ENCODE assay signal across 1 cellular context in the genomic region with DNA sequence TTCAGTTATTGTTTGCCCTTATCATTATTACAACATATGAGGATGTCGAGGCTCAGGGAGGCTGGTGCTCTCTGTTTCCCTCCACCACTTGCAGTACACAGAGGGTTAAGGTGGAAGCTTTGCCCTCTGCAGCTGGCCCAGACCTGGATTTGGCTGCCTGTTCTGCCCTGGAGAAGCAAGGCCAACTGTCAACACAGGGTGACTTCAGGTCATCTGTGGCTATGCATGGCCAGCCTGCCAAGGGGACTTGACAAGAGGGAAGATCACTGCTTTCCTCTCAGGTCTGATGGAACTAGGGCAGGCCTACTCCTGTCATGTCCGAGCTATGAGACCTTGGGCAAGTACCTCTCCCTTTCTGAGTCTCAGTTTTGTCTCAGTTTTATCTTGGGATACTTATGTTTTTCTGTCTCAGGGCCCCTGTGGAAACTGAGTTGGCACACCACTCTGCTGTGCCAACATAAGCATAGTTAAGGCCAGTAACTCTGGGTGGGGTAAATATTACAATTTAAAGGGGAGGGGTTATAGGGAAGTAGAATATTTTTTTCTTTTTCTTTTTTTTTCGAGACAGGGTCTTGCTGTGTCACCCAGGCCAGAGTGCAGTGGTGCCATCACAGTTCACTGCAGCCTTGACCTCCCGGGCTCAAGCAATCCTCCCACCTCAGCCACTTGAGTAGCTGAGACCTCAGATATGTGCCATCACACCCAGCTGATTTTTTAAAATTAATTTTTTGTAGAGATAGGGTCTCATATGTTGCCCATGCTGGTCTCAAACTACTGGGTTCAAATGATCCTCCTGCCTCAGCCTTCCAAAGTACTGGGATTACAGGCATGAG.
TF ChIP-seq lines count a peak whose summit lies in the region.

No MANE protein-coding gene starts in this region.

TF ChIP-seq in HepG2, 621 proteins besides CTCF, POLR2A, EP300 and RAD21 (continued from another document and continues in another):
- TF ChIP-seq, protein P1, sequence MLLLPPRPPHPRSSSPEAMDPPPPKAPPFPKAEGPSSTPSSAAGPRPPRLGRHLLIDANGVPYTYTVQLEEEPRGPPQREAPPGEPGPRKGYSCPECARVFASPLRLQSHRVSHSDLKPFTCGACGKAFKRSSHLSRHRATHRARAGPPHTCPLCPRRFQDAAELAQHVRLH (CRISPR knock-in tag; IDR thresholded peaks at IDR 0.05; ENCODE audit: borderline replicate concordance, low read depth), result 0 out of 2 replicates have a peak, but pooled peaks have one; percentile 28
- TF ChIP-seq ZNF891 (CRISPR knock-in tag; IDR thresholded peaks at IDR 0.05), result no peak
- TF ChIP-seq ZFY (CRISPR knock-in tag; IDR thresholded peaks at IDR 0.05), result peak; percentile 65
- no peak for TF ChIP-seq KDM1A (CRISPR knock-in tag; IDR thresholded peaks at IDR 0.05)
- TF ChIP-seq, protein P2, sequence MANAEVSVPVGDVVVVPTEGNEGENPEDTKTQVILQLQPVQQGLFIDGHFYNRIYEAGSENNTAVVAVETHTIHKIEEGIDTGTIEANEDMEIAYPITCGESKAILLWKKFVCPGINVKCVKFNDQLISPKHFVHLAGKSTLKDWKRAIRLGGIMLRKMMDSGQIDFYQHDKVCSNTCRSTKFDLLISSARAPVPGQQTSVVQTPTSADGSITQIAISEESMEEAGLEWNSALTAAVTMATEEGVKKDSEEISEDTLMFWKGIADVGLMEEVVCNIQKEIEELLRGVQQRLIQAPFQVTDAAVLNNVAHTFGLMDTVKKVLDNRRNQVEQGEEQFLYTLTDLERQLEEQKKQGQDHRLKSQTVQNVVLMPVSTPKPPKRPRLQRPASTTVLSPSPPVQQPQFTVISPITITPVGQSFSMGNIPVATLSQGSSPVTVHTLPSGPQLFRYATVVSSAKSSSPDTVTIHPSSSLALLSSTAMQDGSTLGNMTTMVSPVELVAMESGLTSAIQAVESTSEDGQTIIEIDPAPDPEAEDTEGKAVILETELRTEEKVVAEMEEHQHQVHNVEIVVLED (CRISPR knock-in tag; IDR thresholded peaks at IDR 0.05; ENCODE audit: borderline replicate concordance), result 0 out of 2 replicates have a peak, but pooled peaks have one; percentile 38
- TF ChIP-seq PITX1 (CRISPR knock-in tag; IDR thresholded peaks at IDR 0.05), result peak; percentile 69
- 0 out of 2 replicates have a peak, but pooled peaks have one; percentile 21 for TF ChIP-seq CBX5 (CRISPR knock-in tag; IDR thresholded peaks at IDR 0.05; ENCODE audit: borderline replicate concordance)
- peak; percentile 81; the same call in 1 of the 2 replicates for TF ChIP-seq ZNF292 (CRISPR knock-in tag; IDR thresholded peaks at IDR 0.05; ENCODE audit: borderline replicate concordance, low read depth)
- TF ChIP-seq, protein P3, sequence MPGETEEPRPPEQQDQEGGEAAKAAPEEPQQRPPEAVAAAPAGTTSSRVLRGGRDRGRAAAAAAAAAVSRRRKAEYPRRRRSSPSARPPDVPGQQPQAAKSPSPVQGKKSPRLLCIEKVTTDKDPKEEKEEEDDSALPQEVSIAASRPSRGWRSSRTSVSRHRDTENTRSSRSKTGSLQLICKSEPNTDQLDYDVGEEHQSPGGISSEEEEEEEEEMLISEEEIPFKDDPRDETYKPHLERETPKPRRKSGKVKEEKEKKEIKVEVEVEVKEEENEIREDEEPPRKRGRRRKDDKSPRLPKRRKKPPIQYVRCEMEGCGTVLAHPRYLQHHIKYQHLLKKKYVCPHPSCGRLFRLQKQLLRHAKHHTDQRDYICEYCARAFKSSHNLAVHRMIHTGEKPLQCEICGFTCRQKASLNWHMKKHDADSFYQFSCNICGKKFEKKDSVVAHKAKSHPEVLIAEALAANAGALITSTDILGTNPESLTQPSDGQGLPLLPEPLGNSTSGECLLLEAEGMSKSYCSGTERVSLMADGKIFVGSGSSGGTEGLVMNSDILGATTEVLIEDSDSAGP (CRISPR knock-in tag; IDR thresholded peaks at IDR 0.05; ENCODE audit: borderline replicate concordance), result 0 out of 2 replicates have a peak, but pooled peaks have one; percentile 25
- TF ChIP-seq MEIS2 (CRISPR knock-in tag; IDR thresholded peaks at IDR 0.05), result 0 out of 2 replicates have a peak, but pooled peaks have one; percentile 27
- TF ChIP-seq, protein P4, sequence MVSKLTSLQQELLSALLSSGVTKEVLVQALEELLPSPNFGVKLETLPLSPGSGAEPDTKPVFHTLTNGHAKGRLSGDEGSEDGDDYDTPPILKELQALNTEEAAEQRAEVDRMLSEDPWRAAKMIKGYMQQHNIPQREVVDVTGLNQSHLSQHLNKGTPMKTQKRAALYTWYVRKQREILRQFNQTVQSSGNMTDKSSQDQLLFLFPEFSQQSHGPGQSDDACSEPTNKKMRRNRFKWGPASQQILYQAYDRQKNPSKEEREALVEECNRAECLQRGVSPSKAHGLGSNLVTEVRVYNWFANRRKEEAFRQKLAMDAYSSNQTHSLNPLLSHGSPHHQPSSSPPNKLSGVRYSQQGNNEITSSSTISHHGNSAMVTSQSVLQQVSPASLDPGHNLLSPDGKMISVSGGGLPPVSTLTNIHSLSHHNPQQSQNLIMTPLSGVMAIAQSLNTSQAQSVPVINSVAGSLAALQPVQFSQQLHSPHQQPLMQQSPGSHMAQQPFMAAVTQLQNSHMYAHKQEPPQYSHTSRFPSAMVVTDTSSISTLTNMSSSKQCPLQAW (CRISPR knock-in tag; IDR thresholded peaks at IDR 0.05), result peak; percentile 34; the same call in 1 of the 2 replicates
- peak; percentile 11; the same call in 1 of the 2 replicates for TF ChIP-seq HMG20A (CRISPR knock-in tag; IDR thresholded peaks at IDR 0.05; ENCODE audit: borderline replicate concordance)
- TF ChIP-seq, protein P5, sequence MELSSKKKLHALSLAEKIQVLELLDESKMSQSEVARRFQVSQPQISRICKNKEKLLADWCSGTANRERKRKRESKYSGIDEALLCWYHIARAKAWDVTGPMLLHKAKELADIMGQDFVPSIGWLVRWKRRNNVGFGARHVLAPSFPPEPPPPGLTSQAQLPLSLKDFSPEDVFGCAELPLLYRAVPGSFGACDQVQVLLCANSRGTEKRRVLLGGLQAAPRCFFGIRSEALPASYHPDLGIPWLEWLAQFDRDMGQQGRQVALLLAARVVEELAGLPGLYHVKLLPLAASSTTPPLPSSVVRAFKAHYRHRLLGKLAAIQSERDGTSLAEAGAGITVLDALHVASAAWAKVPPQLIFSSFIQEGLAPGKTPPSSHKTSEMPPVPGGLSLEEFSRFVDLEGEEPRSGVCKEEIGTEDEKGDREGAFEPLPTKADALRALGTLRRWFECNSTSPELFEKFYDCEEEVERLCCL (CRISPR knock-in tag; IDR thresholded peaks at IDR 0.05; ENCODE audit: borderline replicate concordance), result no peak
- TF ChIP-seq, protein P6, sequence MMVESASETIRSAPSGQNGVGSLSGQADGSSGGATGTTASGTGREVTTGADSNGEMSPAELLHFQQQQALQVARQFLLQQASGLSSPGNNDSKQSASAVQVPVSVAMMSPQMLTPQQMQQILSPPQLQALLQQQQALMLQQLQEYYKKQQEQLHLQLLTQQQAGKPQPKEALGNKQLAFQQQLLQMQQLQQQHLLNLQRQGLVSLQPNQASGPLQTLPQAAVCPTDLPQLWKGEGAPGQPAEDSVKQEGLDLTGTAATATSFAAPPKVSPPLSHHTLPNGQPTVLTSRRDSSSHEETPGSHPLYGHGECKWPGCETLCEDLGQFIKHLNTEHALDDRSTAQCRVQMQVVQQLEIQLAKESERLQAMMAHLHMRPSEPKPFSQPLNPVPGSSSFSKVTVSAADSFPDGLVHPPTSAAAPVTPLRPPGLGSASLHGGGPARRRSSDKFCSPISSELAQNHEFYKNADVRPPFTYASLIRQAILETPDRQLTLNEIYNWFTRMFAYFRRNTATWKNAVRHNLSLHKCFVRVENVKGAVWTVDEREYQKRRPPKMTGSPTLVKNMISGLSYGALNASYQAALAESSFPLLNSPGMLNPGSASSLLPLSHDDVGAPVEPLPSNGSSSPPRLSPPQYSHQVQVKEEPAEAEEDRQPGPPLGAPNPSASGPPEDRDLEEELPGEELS (CRISPR knock-in tag; IDR thresholded peaks at IDR 0.05), result peak; percentile 30; the same call in 1 of the 2 replicates
- TF ChIP-seq ZNF550 (CRISPR knock-in tag; IDR thresholded peaks at IDR 0.05; ENCODE audit: borderline replicate concordance), result no peak
- TF ChIP-seq, protein P7, sequence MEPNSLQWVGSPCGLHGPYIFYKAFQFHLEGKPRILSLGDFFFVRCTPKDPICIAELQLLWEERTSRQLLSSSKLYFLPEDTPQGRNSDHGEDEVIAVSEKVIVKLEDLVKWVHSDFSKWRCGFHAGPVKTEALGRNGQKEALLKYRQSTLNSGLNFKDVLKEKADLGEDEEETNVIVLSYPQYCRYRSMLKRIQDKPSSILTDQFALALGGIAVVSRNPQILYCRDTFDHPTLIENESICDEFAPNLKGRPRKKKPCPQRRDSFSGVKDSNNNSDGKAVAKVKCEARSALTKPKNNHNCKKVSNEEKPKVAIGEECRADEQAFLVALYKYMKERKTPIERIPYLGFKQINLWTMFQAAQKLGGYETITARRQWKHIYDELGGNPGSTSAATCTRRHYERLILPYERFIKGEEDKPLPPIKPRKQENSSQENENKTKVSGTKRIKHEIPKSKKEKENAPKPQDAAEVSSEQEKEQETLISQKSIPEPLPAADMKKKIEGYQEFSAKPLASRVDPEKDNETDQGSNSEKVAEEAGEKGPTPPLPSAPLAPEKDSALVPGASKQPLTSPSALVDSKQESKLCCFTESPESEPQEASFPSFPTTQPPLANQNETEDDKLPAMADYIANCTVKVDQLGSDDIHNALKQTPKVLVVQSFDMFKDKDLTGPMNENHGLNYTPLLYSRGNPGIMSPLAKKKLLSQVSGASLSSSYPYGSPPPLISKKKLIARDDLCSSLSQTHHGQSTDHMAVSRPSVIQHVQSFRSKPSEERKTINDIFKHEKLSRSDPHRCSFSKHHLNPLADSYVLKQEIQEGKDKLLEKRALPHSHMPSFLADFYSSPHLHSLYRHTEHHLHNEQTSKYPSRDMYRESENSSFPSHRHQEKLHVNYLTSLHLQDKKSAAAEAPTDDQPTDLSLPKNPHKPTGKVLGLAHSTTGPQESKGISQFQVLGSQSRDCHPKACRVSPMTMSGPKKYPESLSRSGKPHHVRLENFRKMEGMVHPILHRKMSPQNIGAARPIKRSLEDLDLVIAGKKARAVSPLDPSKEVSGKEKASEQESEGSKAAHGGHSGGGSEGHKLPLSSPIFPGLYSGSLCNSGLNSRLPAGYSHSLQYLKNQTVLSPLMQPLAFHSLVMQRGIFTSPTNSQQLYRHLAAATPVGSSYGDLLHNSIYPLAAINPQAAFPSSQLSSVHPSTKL (CRISPR knock-in tag; IDR thresholded peaks at IDR 0.05), result peak; percentile 18; the same call in 1 of the 2 replicates
- peak; percentile 62 for TF ChIP-seq FOXA3 (CRISPR knock-in tag; IDR thresholded peaks at IDR 0.05)
- peak; percentile 38; the same call in 1 of the 2 replicates for TF ChIP-seq GATAD2A (CRISPR knock-in tag; IDR thresholded peaks at IDR 0.05)
- TF ChIP-seq ZNF644 (CRISPR knock-in tag; IDR thresholded peaks at IDR 0.05; ENCODE audit: low read depth), result 0 out of 2 replicates have a peak, but pooled peaks have one; percentile 48
- TF ChIP-seq, protein P8, sequence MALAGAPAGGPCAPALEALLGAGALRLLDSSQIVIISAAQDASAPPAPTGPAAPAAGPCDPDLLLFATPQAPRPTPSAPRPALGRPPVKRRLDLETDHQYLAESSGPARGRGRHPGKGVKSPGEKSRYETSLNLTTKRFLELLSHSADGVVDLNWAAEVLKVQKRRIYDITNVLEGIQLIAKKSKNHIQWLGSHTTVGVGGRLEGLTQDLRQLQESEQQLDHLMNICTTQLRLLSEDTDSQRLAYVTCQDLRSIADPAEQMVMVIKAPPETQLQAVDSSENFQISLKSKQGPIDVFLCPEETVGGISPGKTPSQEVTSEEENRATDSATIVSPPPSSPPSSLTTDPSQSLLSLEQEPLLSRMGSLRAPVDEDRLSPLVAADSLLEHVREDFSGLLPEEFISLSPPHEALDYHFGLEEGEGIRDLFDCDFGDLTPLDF (CRISPR knock-in tag; IDR thresholded peaks at IDR 0.05), result no peak
- TF ChIP-seq NR2F6 (IDR thresholded peaks at IDR 0.05), result peak; percentile 59
- peak; percentile 69 for TF ChIP-seq NR2F6 (CRISPR knock-in tag; IDR thresholded peaks at IDR 0.05)
- TF ChIP-seq SALL2 (CRISPR knock-in tag; IDR thresholded peaks at IDR 0.05), result 0 out of 2 replicates have a peak, but pooled peaks have one; percentile 49
- 0 out of 2 replicates have a peak, but pooled peaks have one; percentile 37 for TF ChIP-seq ZSCAN31 (CRISPR knock-in tag; IDR thresholded peaks at IDR 0.05; ENCODE audit: low read depth)
- peak; percentile 40; the same call in 1 of the 2 replicates for TF ChIP-seq MYC (CRISPR knock-in tag; IDR thresholded peaks at IDR 0.05; ENCODE audit: borderline replicate concordance)
- no peak for TF ChIP-seq ZNF790 (CRISPR knock-in tag; IDR thresholded peaks at IDR 0.05; ENCODE audit: borderline replicate concordance)
- TF ChIP-seq LCORL (IDR thresholded peaks at IDR 0.05), result no peak
- TF ChIP-seq LCORL (CRISPR knock-in tag; IDR thresholded peaks at IDR 0.05), result peak; percentile 51; the same call in 1 of the 2 replicates
- no peak for TF ChIP-seq TOE1 (CRISPR knock-in tag; IDR thresholded peaks at IDR 0.05)
- TF ChIP-seq, protein P9, sequence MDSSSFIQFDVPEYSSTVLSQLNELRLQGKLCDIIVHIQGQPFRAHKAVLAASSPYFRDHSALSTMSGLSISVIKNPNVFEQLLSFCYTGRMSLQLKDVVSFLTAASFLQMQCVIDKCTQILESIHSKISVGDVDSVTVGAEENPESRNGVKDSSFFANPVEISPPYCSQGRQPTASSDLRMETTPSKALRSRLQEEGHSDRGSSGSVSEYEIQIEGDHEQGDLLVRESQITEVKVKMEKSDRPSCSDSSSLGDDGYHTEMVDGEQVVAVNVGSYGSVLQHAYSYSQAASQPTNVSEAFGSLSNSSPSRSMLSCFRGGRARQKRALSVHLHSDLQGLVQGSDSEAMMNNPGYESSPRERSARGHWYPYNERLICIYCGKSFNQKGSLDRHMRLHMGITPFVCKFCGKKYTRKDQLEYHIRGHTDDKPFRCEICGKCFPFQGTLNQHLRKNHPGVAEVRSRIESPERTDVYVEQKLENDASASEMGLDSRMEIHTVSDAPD (CRISPR knock-in tag; IDR thresholded peaks at IDR 0.05), result peak; percentile 22; the same call in 1 of the 2 replicates
- TF ChIP-seq HOXA3 (CRISPR knock-in tag; IDR thresholded peaks at IDR 0.05), result peak; percentile 51; the same call in 1 of the 2 replicates
- no peak for TF ChIP-seq SOX13 (IDR thresholded peaks at IDR 0.05)
- peak in 1 of 2 experiments; percentile 30; a peak in 1 of 4 replicates for TF ChIP-seq SOX13 (CRISPR knock-in tag; conservative IDR thresholded peaks at IDR 0.05 in 1 of 2, IDR thresholded peaks at IDR 0.05 in 1 of 2)
- TF ChIP-seq FOXO1 (CRISPR knock-in tag; IDR thresholded peaks at IDR 0.05), result peak; percentile 60; the same call in 1 of the 2 replicates
- TF ChIP-seq ZNF263 (CRISPR knock-in tag; IDR thresholded peaks at IDR 0.05), result 0 out of 2 replicates have a peak, but pooled peaks have one; percentile 33
